16 cellular contexts compared by ENCODE assay signal in the genomic region with DNA sequence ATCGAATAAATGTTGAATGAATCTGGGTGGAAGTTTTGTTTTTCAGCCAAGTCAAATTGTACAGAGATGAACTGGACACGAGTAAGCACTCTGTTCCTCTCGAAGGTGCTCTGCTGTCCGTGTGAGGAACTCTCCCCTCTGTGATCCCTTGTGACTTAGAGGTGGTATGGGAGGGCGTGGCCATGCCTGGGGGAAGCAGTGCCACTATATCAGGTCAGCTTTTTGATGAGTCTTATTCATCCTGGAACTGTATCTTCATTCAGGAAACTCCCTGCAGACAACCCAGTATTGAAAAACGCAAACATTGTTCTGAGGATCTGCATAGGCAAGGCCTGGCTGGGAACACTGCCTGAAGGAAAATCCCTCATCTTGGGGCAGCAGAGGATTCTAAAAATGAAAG. TPM values are rescaled to one million over a fixed set of nuclear protein-coding genes. Genes with fewer than 3 reads are reported as not detected.
DNase-seq lines count a peak whose midpoint lies in the region; ATAC-seq, FAIRE-seq and TF ChIP-seq lines count a peak whose summit lies in the region.
"Had no signal": no experiment of that assay in that cellular context is flagged by ENCODE, and none has a peak within 500 bp of the region (broad histone marks: within the 10 kb centered on the region; RNA-seq: fewer than 3 reads in every experiment).

No MANE protein-coding gene starts in this region.

- in situ Hi-C loops in transverse colon (cut with MboI; ENCODE audit: low pct_ligation_motif_present in 1 of 4, low pct_unique_long_range_greater_than_20kb in 1 of 4, low sequenced_read_pairs in 3 of 4) = no loop called here

- H3K27me3 Mint-ChIP-seq in activated CD4-positive, alpha-beta T cell treated with anti-CD3 and anti-CD28 coated beads, Interleukin-2, amount 10 ng/mL, durations not matched to agents 24 days and 14 days = no peaks in the 10 kb centered on the region

- peaks cover 0 to 6% (median 0%) of the 10 kb centered on the region in 4 donors for H3K4me1 ChIP-seq in transverse colon
- H3K4me1 ChIP-seq in gastroesophageal sphincter = no peaks in the 10 kb centered on the region

- H3K9me3 Mint-ChIP-seq in activated CD4-positive, alpha-beta T cell treated with anti-CD3 and anti-CD28 coated beads, Interleukin-2, amount 10 ng/mL, durations not matched to agents 24 days and 14 days = peaks cover 34% of the 10 kb centered on the region

- peak overlapping the region; percentile 90 for H3K27ac Mint-ChIP-seq in activated CD4-positive, alpha-beta T cell treated with anti-CD3 and anti-CD28 coated beads, Interleukin-2, amount 10 ng/mL, durations not matched to agents 24 days and 14 days

- ATAC-seq in GM21576 (IDR thresholded peaks at IDR 0.05; ENCODE audit: unreplicated experiment) (peak; percentile 56), gastroesophageal sphincter (no peak)

- DNase-seq in activated CD4-positive, alpha-beta T cell treated with anti-CD3 and anti-CD28 coated beads, Interleukin-2, amount 10 ng/mL, durations not matched to agents 24 days and 14 days = no peak
- no peak for DNase-seq in activated CD4-positive, alpha-beta T cell treated with anti-CD3 and anti-CD28 coated beads, Interleukin-2, amount 50 U/mL, for 1 hour
- DNase-seq in MG63 (peak; percentile 8), iris pigment epithelial cell (ENCODE audit: low read depth) (peak; percentile 36), transverse colon (no peak), urothelium cell line (ENCODE audit: low spot score) (no peak)
- DNase-seq: hypothalamus; NCI-H1436 treated with DMSO at 0.1 percent for 48 hours; NK-92 treated with Interleukin-12 subunit alpha and Interleukin-12 subunit beta, amount 100 ng/mL, for 24 hours; small intestine; WERI-Rb-1 had no signal

- TF ChIP-seq EP300 in transverse colon (IDR thresholded peaks at IDR 0.05; ENCODE audit: low read depth) (no peak), gastroesophageal sphincter (IDR thresholded peaks at IDR 0.05) (no peak)

- WGBS in transverse colon (ENCODE audit: low coverage in 1 of 2), 2 donors = 48 to 86% methylated on average over 2 to 6 of the region's 6 CpGs
- 48 to 65% methylated on average over 5 to 6 of the region's 6 CpGs for WGBS in gastroesophageal sphincter (ENCODE audit: low coverage in 1 of 2), 2 donors

- TF ChIP-seq CTCF in transverse colon (IDR thresholded peaks at IDR 0.05) (no peak), gastroesophageal sphincter (IDR thresholded peaks at IDR 0.05) (no peak)

- peaks cover 3% of the 10 kb centered on the region for H3K9me3 ChIP-seq in MG63
- no peaks in the 10 kb centered on the region for H3K9me3 ChIP-seq in transverse colon
- H3K9me3 ChIP-seq in gastroesophageal sphincter = peaks cover 0 to 19% (median 0%) of the 10 kb centered on the region in 3 donors

- peak overlapping the region; percentile 16 for H3K4me3 Mint-ChIP-seq in activated CD4-positive, alpha-beta T cell treated with anti-CD3 and anti-CD28 coated beads, Interleukin-2, amount 10 ng/mL, durations not matched to agents 24 days and 14 days

- no peak overlapping the region for H3K4me3 ChIP-seq in MG63
- H3K4me3 ChIP-seq in transverse colon = no peak overlapping the region
- H3K4me3 ChIP-seq in gastroesophageal sphincter = no peak overlapping the region
- H3K4me3 ChIP-seq: lung had no signal

- intact Hi-C loops in activated CD4-positive, alpha-beta T cell treated with anti-CD3 and anti-CD28 coated beads, Interleukin-2, amount 10 ng/mL, durations not matched to agents 24 days and 14 days (cut with micrococcal nuclease) = loop anchor here (5.0 kb wide), 1 partner anchor 97 kb away; no protein-coding TSS in a partner anchor
- intact Hi-C loops in transverse colon (cut with DNase I; ENCODE audit: low total_unique reads) = no loop called here

- H3K36me3 Mint-ChIP-seq in activated CD4-positive, alpha-beta T cell treated with anti-CD3 and anti-CD28 coated beads, Interleukin-2, amount 10 ng/mL, durations not matched to agents 24 days and 14 days (ENCODE audit: low read depth) = no peaks in the 10 kb centered on the region

- H3K36me3 ChIP-seq in MG63 = no peaks in the 10 kb centered on the region
- no peaks in the 10 kb centered on the region for H3K36me3 ChIP-seq in transverse colon
- H3K36me3 ChIP-seq in gastroesophageal sphincter = no peaks in the 10 kb centered on the region
- H3K36me3 ChIP-seq: neutrophil, WERI-Rb-1 had no signal

- H3K27ac ChIP-seq in transverse colon (no peak overlapping the region), gastroesophageal sphincter (no peak overlapping the region)
- H3K27ac ChIP-seq: neutrophil, WERI-Rb-1 had no signal

- FAIRE-seq in urothelium cell line (lab: Jason Lieb, UNC) = no peak
- FAIRE-seq: endometrium, small intestine had no signal

- H3K27me3 ChIP-seq in MG63 (no peaks in the 10 kb centered on the region), transverse colon (peaks cover 4% of the 10 kb centered on the region), gastroesophageal sphincter (peaks cover 14% of the 10 kb centered on the region)

- H3K4me1 Mint-ChIP-seq in activated CD4-positive, alpha-beta T cell treated with anti-CD3 and anti-CD28 coated beads, Interleukin-2, amount 10 ng/mL, durations not matched to agents 24 days and 14 days = peaks cover 25% of the 10 kb centered on the region

- TF ChIP-seq POLR2A in transverse colon (IDR thresholded peaks at IDR 0.05) (no peak), gastroesophageal sphincter (IDR thresholded peaks at IDR 0.05) (no peak)

RNA-seq across cellular contexts. Expression of a gene that starts 45.7 kb away (rescaled TPM):
- total RNA-seq in activated CD4-positive, alpha-beta T cell treated with anti-CD3 and anti-CD28 coated beads, Interleukin-2, amount 10 ng/mL, durations not matched to agents 24 days and 14 days = 46.3 and 46.7 TPM in 2 replicates
- total RNA-seq in MG63 (2014; rRNA removed; shearing (Covaris generic); ENCODE audit: low replicate concordance) = 0.15 and 0.66 TPM in 2 replicates
- total RNA-seq in transverse colon (1 to 10 TPM; 2.6 to 8.4 (median 3.5) TPM), gastroesophageal sphincter (10 to 100 TPM; 11.1 to 37.9 (median 21.7) TPM)

Comparison
In these comparisons a context has a peak if more than half of its experiments do, and no peak if none do; other contexts are left out.
1. DNase-seq: peak in MG63 (single experiment) and iris pigment epithelial cell (single experiment); none in activated CD4-positive, alpha-beta T cell treated with anti-CD3 and anti-CD28 coated beads, Interleukin-2, amount 10 ng/mL, durations not matched to agents 24 days and 14 days (single experiment), activated CD4-positive, alpha-beta T cell treated with anti-CD3 and anti-CD28 coated beads, Interleukin-2, amount 50 U/mL, for 1 hour (single experiment), transverse colon (single experiment) and urothelium cell line (single experiment).